In the genomic region with DNA sequence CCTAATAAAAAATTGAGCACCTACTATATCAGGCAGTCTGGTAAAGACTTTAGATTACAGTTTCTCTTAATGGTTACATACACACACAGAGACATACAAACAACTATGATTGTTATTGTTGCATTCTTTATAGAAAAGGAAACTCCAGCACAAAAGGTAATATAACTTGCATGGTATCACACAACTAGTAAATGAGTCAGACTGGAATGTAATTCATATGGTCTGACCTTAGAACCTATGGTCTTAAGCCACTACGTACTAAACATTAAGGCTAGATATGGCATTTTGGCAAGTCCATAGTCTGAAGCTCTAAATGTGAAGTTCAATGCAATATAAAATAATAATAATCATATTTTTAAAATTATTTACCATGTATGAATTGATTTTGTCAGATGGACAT, we compare ENCODE assay signal across 15 cellular contexts.
DNase-seq lines count a peak whose midpoint lies in the region; ATAC-seq and TF ChIP-seq lines count a peak whose summit lies in the region.
"Had no signal": no experiment of that assay in that cellular context is flagged by ENCODE, and none has a peak within 500 bp of the region (broad histone marks: within the 10 kb centered on the region; RNA-seq: fewer than 3 reads in every experiment).

No MANE protein-coding gene starts in this region.

- TF ChIP-seq POLR2A in IMR-90 (IDR thresholded peaks at IDR 0.05; ENCODE audit: low read depth, low read length) (no peak), testis (IDR thresholded peaks at IDR 0.05) (no peak)

- H3K9me3 ChIP-seq in IMR-90 (ENCODE audit: control insufficient read depth, insufficient read depth, low read length), result no peaks in the 10 kb centered on the region
- no peaks in the 10 kb centered on the region for H3K9me3 ChIP-seq in testis
- H3K9me3 ChIP-seq: BLaER1 had no signal

- H2BK20ac ChIP-seq in IMR-90 (ENCODE audit: low read depth, low read length), result no peak overlapping the region

- H3K4me3 ChIP-seq in IMR-90 (ENCODE audit: insufficient read depth, low read depth, low read length) (no peak overlapping the region), testis (no peak overlapping the region), mesendoderm (ENCODE audit: low read length) (no peak overlapping the region)
- H3K4me3 ChIP-seq: BLaER1 had no signal

- H3K4me1 ChIP-seq in IMR-90 (ENCODE audit: control insufficient read depth, insufficient read depth, low read length) (peaks cover 2% of the 10 kb centered on the region; the same call in 1 of the 2 replicates), foreskin keratinocyte (peaks cover 27% of the 10 kb centered on the region), testis (no peaks in the 10 kb centered on the region), mesendoderm (ENCODE audit: control insufficient read depth, low read depth, low read length) (no peaks in the 10 kb centered on the region)
- H3K4me1 ChIP-seq: BLaER1 had no signal

- POLR2A ChIA-PET in IMR-90 (lab: Charles Lee; ENCODE audit: unreplicated experiment), result no interaction called here

- in situ Hi-C loops in IMR-90 (cut with MboI; ENCODE audit: low sequenced_read_pairs), result no loop called here

- BruUV-seq in IMR-90 (replicated peaks; lab: Mats Ljungman, UMichigan), result no TSS peak

- no peaks in the 10 kb centered on the region for H3K79me2 ChIP-seq in mesendoderm (ENCODE audit: control insufficient read depth, insufficient read depth, low read length)

- H2BK5ac ChIP-seq in IMR-90 (ENCODE audit: low read depth, low read length, poor library complexity, severe bottlenecking) (no peak overlapping the region), mesendoderm (ENCODE audit: low read length) (no peak overlapping the region)

- H4K91ac ChIP-seq in IMR-90 (ENCODE audit: insufficient read depth, low read depth, low read length), result no peak overlapping the region

- no peak for TF ChIP-seq CTCF in IMR-90 (conservative IDR thresholded peaks at IDR 0.05; ENCODE audit: low read depth, low read length)
- no peak for TF ChIP-seq CTCF in foreskin keratinocyte (conservative IDR thresholded peaks at IDR 0.05)
- TF ChIP-seq CTCF in testis (IDR thresholded peaks at IDR 0.05), result no peak

- H4K8ac ChIP-seq in IMR-90 (ENCODE audit: low read depth in 2 of 2, low read length in 2 of 2) (no peak overlapping the region), mesendoderm (ENCODE audit: low read depth, low read length) (no peak overlapping the region)

- no peaks in the 10 kb centered on the region for H4K20me1 ChIP-seq in IMR-90 (ENCODE audit: insufficient read depth, low read length)
- H4K20me1 ChIP-seq: BLaER1 had no signal

- no peak overlapping the region for H3K9ac ChIP-seq in IMR-90 (ENCODE audit: low read depth, low read length)
- H3K9ac ChIP-seq in mesendoderm (ENCODE audit: low read length), result no peak overlapping the region
- H3K9ac ChIP-seq: BLaER1 had no signal

- ATAC-seq in IMR-90 (ENCODE audit: low read depth) (peak; percentile 46), foreskin keratinocyte (no peak)
- ATAC-seq: Panc1 had no signal

- no peak overlapping the region for H3K23ac ChIP-seq in IMR-90 (ENCODE audit: low read depth, low read length)
- no peak overlapping the region for H3K23ac ChIP-seq in mesendoderm (ENCODE audit: low read length)

- intact Hi-C loops in IMR-90 (cut with micrococcal nuclease), result no loop called here
- intact Hi-C loops in posterior vena cava (cut with DNase I), result no loop called here
- intact Hi-C loops in testis (cut with DNase I; ENCODE audit: low total_unique reads), result no loop called here

- H3K4me2 ChIP-seq in IMR-90 (ENCODE audit: low read depth, low read length) (no peak overlapping the region), mesendoderm (ENCODE audit: low read length) (no peak overlapping the region)
- H3K4me2 ChIP-seq: BLaER1 had no signal

- H3K56ac ChIP-seq in IMR-90 (ENCODE audit: extremely low read depth, insufficient read depth, low read length) (no peak overlapping the region), mesendoderm (ENCODE audit: low read length) (no peak overlapping the region)

- no peak for TF ChIP-seq RAD21 in IMR-90 (IDR thresholded peaks at IDR 0.05; ENCODE audit: low read length)

- H3K4ac ChIP-seq in IMR-90 (ENCODE audit: low read depth, low read length) (no peak overlapping the region), mesendoderm (ENCODE audit: low read depth, low read length) (no peak overlapping the region)

- H3K79me1 ChIP-seq in IMR-90 (ENCODE audit: low read depth in 1 of 2, low read length in 2 of 2) (no peaks in the 10 kb centered on the region), mesendoderm (ENCODE audit: low read length) (no peaks in the 10 kb centered on the region)

- no peaks in the 10 kb centered on the region for H3K27me3 ChIP-seq in IMR-90 (ENCODE audit: control insufficient read depth, insufficient read depth, low read length)
- no peaks in the 10 kb centered on the region for H3K27me3 ChIP-seq in foreskin keratinocyte
- H3K27me3 ChIP-seq in testis, result no peaks in the 10 kb centered on the region
- no peaks in the 10 kb centered on the region for H3K27me3 ChIP-seq in mesendoderm (ENCODE audit: insufficient read depth, low read length, poor library complexity)
- H3K27me3 ChIP-seq: BLaER1 had no signal

- CTCF ChIA-PET in IMR-90 (lab: Yijun Ruan, JAX), result no interaction called here

- DNase-seq in EL (peak; percentile 35), IMR-90 (peak; percentile 60), amniotic epithelial cell (ENCODE audit: low read depth) (peak; percentile 6), foreskin keratinocyte (peak; percentile 18 to 59), posterior vena cava (ENCODE audit: low spot score) (no peak), testis (no peak), mesendoderm (no peak)
- no peak for DNase-seq in stimulated activated CD4-positive, alpha-beta T cell treated with anti-CD3 and anti-CD28 coated beads, Interleukin-12 subunit alpha, Interleukin-12 subunit beta, amount 100 ng/mL, for 4 hours
- DNase-seq: CD8-positive, alpha-beta memory T cell; NCI-H1436 treated with DMSO at 0.1 percent for 48 hours; NCI-H2081 treated with DMSO at 0.1 percent for 48 hours; NCI-H2227 treated with DMSO at 0.1 percent for 48 hours; NCI-H524 had no signal

- dilution Hi-C loops in IMR-90 (cut with HindIII; ENCODE audit: low sequenced_read_pairs, unreplicated experiment), result no loop called here

- H2AK5ac ChIP-seq in IMR-90 (ENCODE audit: low read depth, low read length), result no peak overlapping the region
- no peak overlapping the region for H2AK5ac ChIP-seq in mesendoderm (ENCODE audit: low read length)

- H3K14ac ChIP-seq in IMR-90 (replicated peaks; ENCODE audit: low read depth, low read length), result no peak overlapping the region

- H2BK120ac ChIP-seq in IMR-90 (ENCODE audit: low read depth, low read length) (no peak overlapping the region), mesendoderm (ENCODE audit: low read depth, low read length) (no peak overlapping the region)

- no peaks in the 10 kb centered on the region for H3K9me1 ChIP-seq in IMR-90 (ENCODE audit: insufficient read depth, low read length)

- no peak overlapping the region for H2BK15ac ChIP-seq in IMR-90 (ENCODE audit: low read depth, low read length)
- H2BK15ac ChIP-seq in mesendoderm (replicated peaks; ENCODE audit: low read depth), result no peak overlapping the region

- no CpG with 5 or more reads among the region's 1 CpG for WGBS in IMR-90 (ENCODE audit: extremely low coverage in 2 of 2, insufficient read length in 1 of 2), 2 experiments
- WGBS in testis, 2 donors, result 90 to 93% methylated on average over 1 of the region's 1 CpG
- WGBS in mesendoderm (ENCODE audit: extremely low coverage, insufficient coverage, low lambda C conversion rate), result no CpG with 5 or more reads among the region's 1 CpG

- H3K36me3 ChIP-seq in IMR-90 (ENCODE audit: control insufficient read depth, insufficient read depth, low read length) (no peaks in the 10 kb centered on the region), testis (ENCODE audit: low read depth, missing control alignments) (no peaks in the 10 kb centered on the region), mesendoderm (ENCODE audit: control insufficient read depth, insufficient read depth, low read length) (no peaks in the 10 kb centered on the region)
- H3K36me3 ChIP-seq: BLaER1 had no signal

- H3K27ac ChIP-seq in IMR-90 (ENCODE audit: insufficient read depth, low read length) (no peak overlapping the region), foreskin keratinocyte (no peak overlapping the region), testis (no peak overlapping the region), mesendoderm (ENCODE audit: low read depth, low read length) (no peak overlapping the region)
- H3K27ac ChIP-seq: BLaER1 had no signal

- no peak overlapping the region for H3K18ac ChIP-seq in IMR-90 (ENCODE audit: low read depth, low read length)
- H3K18ac ChIP-seq in mesendoderm (ENCODE audit: low read length), result no peak overlapping the region

- H2AFZ ChIP-seq in IMR-90 (replicated peaks; ENCODE audit: low read length, poor library complexity), result no peak overlapping the region

- no peak overlapping the region for H2AK9ac ChIP-seq in IMR-90 (replicated peaks; ENCODE audit: low read depth, low read length, poor library complexity)

- H4K5ac ChIP-seq in IMR-90 (ENCODE audit: low read depth, low read length) (no peak overlapping the region), mesendoderm (ENCODE audit: low read length) (no peak overlapping the region)

TF ChIP-seq in IMR-90, 13 proteins besides CTCF, POLR2A, EP300 and RAD21 (continues in another document):
- TF ChIP-seq, protein P1, sequence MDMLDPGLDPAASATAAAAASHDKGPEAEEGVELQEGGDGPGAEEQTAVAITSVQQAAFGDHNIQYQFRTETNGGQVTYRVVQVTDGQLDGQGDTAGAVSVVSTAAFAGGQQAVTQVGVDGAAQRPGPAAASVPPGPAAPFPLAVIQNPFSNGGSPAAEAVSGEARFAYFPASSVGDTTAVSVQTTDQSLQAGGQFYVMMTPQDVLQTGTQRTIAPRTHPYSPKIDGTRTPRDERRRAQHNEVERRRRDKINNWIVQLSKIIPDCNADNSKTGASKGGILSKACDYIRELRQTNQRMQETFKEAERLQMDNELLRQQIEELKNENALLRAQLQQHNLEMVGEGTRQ (IDR thresholded peaks at IDR 0.05; ENCODE audit: low read depth, low read length), result no peak
- TF ChIP-seq RFX5 (IDR thresholded peaks at IDR 0.05; ENCODE audit: low read depth, low read length) (no peak), NFE2L2 (IDR thresholded peaks at IDR 0.05; ENCODE audit: low read depth, low read length) (no peak), MAZ (IDR thresholded peaks at IDR 0.05; ENCODE audit: borderline replicate concordance, low read depth, low read length) (no peak), FOS (IDR thresholded peaks at IDR 0.05; ENCODE audit: low read depth, low read length) (no peak)
- TF ChIP-seq, protein P2, sequence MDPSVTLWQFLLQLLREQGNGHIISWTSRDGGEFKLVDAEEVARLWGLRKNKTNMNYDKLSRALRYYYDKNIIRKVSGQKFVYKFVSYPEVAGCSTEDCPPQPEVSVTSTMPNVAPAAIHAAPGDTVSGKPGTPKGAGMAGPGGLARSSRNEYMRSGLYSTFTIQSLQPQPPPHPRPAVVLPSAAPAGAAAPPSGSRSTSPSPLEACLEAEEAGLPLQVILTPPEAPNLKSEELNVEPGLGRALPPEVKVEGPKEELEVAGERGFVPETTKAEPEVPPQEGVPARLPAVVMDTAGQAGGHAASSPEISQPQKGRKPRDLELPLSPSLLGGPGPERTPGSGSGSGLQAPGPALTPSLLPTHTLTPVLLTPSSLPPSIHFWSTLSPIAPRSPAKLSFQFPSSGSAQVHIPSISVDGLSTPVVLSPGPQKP (IDR thresholded peaks at IDR 0.05; ENCODE audit: borderline replicate concordance, low read depth, low read length), result no peak

Comparison
In these comparisons a context has a peak if more than half of its experiments do, and no peak if none do; other contexts are left out.
1. DNase-seq: peak in EL (single experiment), IMR-90 (single experiment), amniotic epithelial cell (single experiment) and foreskin keratinocyte (2 of 2); none in posterior vena cava (single experiment), testis (single experiment), stimulated activated CD4-positive, alpha-beta T cell treated with anti-CD3 and anti-CD28 coated beads, Interleukin-12 subunit alpha, Interleukin-12 subunit beta, amount 100 ng/mL, for 4 hours (single experiment) and mesendoderm (single experiment).